10 cellular contexts compared by ENCODE assay signal in genomic region chr10:44195120-44196007, GRCh38.
DNase-seq lines count a peak whose midpoint lies in the region; ATAC-seq, FAIRE-seq and TF ChIP-seq lines count a peak whose summit lies in the region.
"Had no signal": no experiment of that assay in that cellular context is flagged by ENCODE, and none has a peak within 500 bp of the region (broad histone marks: within the 10 kb centered on the region; RNA-seq: fewer than 3 reads in every experiment).

No MANE protein-coding gene starts in this region.

- H2AFZ ChIP-seq in DND-41 (ENCODE audit: low read depth, low read length): no peak overlapping the region

- H3K9ac ChIP-seq in DND-41 (ENCODE audit: low read depth, low read length): no peak overlapping the region

- no peaks in the 10 kb centered on the region for H3K79me2 ChIP-seq in DND-41 (ENCODE audit: insufficient read depth, low read length)

- H3K4me1 ChIP-seq in DND-41 (ENCODE audit: insufficient read depth, low read length) (no peaks in the 10 kb centered on the region), SJCRH30 (0 out of 2 replicates have a peak, but pooled peaks cover 3% of the 10 kb centered on the region), pancreas (peaks cover 0 to 14% (median 0%) of the 10 kb centered on the region in 3 donors)

- H3K36me3 ChIP-seq in DND-41 (ENCODE audit: insufficient read depth, low read length) (no peaks in the 10 kb centered on the region), SJCRH30 (no peaks in the 10 kb centered on the region), pancreas (no peaks in the 10 kb centered on the region)

- H3K9me3 ChIP-seq in DND-41 (ENCODE audit: insufficient read depth, low read length, severe bottlenecking) (no peaks in the 10 kb centered on the region), SJCRH30 (replicated peaks) (no peaks in the 10 kb centered on the region), pancreas (no peaks in the 10 kb centered on the region)

- H3K27me3 ChIP-seq in DND-41 (ENCODE audit: insufficient read depth, low read length, poor library complexity): no peaks in the 10 kb centered on the region
- H3K27me3 ChIP-seq in SJCRH30: no peaks in the 10 kb centered on the region
- H3K27me3 ChIP-seq in pancreas: no peaks in the 10 kb centered on the region

- intact Hi-C loops in pancreas (cut with DNase I): no loop called here

- 62 to 63% methylated on average over 9 of the region's 9 CpGs for WGBS in pancreas, 2 donors

- DNase-seq in DND-41: peak; percentile 7
- peak; percentile 24 to 44 for DNase-seq in SJCRH30
- peak; percentile 85 for DNase-seq in fibroblast of the conjunctiva (ENCODE audit: low read depth)
- peak in 5 of 6 donors; percentile 66 to 72 (median 69) for DNase-seq in pancreas
- DNase-seq in HUDEP-2 (lab: John Stamatoyannopoulos, UW; ENCODE audit: unreplicated experiment in 76 of 76): no peak
- no peak for DNase-seq in stimulated activated CD4-positive, alpha-beta T cell treated with anti-CD3 and anti-CD28 coated beads, Interleukin-15, amount 100 ng/mL, for 24 hours
- no peak for DNase-seq in T-helper 9 cell
- DNase-seq: OCI-M1 had no signal

- no peak for FAIRE-seq in pancreas (lab: Jason Lieb, UNC)
- FAIRE-seq: G401.6 had no signal

- H4K20me1 ChIP-seq in DND-41 (ENCODE audit: insufficient read depth, low read length): no peaks in the 10 kb centered on the region

- ATAC-seq in DND-41 (ENCODE audit: insufficient read depth, low read depth) (peak; percentile 54; the same call in 1 of the 3 replicates), pancreas (peak; percentile 89 to 94 (median 94)), HG03354 (IDR thresholded peaks at IDR 0.05; ENCODE audit: poor library complexity, severe bottlenecking, unreplicated experiment) (no peak)

- H3K4me3 ChIP-seq in DND-41 (ENCODE audit: low read depth in 1 of 2, low read length in 2 of 2): no peak overlapping the region
- H3K4me3 ChIP-seq in SJCRH30: no peak overlapping the region
- no peak overlapping the region for H3K4me3 ChIP-seq in pancreas

- TF ChIP-seq CTCF in DND-41 (IDR thresholded peaks at IDR 0.05; ENCODE audit: borderline replicate concordance, extremely low read depth, low read length, poor library complexity, severe bottlenecking) (no peak), pancreas (IDR thresholded peaks at IDR 0.05) (no peak)

- H3K27ac ChIP-seq in DND-41 (ENCODE audit: low read length) (no peak overlapping the region), SJCRH30 (0 out of 2 replicates have a peak overlapping the region, but pooled peaks have one; percentile 12), pancreas (peak overlapping the region in 1 of 4 donors; percentile 12)

- no peak overlapping the region for H3K4me2 ChIP-seq in DND-41 (ENCODE audit: insufficient read depth, low read length)

Comparison
In these comparisons a context has a peak if more than half of its experiments do, and no peak if none do; other contexts are left out.
1. DNase-seq: peak in DND-41 (single experiment), SJCRH30 (2 of 2), fibroblast of the conjunctiva (single experiment) and pancreas (5 of 6); none in HUDEP-2 (0 of 76), stimulated activated CD4-positive, alpha-beta T cell treated with anti-CD3 and anti-CD28 coated beads, Interleukin-15, amount 100 ng/mL, for 24 hours (single experiment) and T-helper 9 cell (single experiment).